ENCODE assay signal across 1 cellular context in the genomic region with DNA sequence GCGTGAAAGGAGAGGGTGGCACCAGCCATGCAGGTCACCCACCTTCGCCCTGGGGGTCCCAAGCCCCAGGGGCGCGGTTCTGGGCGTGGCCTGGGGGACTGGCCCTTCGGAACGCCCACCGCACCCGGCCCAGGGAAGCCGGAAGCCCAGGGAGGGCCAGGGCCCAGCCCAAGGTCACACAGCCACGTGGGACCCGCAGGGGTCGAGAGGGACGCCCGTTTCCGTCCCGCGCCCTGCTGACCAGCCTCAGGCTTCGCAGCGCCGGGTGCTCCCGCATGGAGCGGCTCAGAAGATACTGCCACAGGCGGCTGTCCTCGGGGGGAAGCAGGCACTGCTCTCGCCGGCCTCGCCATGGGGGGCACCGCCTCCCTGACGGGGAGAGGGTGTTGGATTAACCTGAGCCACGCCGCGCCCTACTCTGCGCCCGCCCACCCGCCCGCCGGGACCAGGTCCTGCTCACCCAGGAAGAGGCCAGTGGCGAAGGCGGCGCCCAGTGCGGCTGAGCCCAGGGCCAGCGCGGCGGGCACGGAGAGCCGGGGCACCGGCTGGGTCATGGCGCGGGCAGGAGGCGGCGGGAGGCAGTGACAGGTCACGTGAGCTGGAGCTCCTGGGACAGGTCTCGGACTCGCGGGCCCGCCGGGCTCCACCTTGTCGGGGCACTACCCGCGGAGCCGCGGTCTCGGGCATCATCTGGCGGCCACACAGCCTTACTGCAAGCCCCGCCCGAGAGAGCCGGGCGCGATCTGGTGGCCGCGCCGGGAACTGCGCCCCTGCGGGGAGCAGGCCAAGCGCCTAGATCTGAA.
TF ChIP-seq lines count a peak whose summit lies in the region.

Gene COMTD1 (minus strand): TSS at position 583 of the 803 bp plus-strand sequence. CDS start 29 bp downstream, at position 554.

TF ChIP-seq in HEK293, 187 proteins besides CTCF, POLR2A, EP300 and RAD21 (continued from another document and continues in another):
- TF ChIP-seq ZNF223 (tag by site-specific recombination; IDR thresholded peaks at IDR 0.05) (no peak), ZBTB48 (tag by site-specific recombination; IDR thresholded peaks at IDR 0.05) (no peak), ZNF670 (tag by site-specific recombination; IDR thresholded peaks at IDR 0.05; ENCODE audit: low read depth) (no peak), ZBTB11 (tag by site-specific recombination; conservative IDR thresholded peaks at IDR 0.05; ENCODE audit: low read depth) (no peak; the same call in 1 of the 2 replicates), ZEB2 (tag by site-specific recombination; IDR thresholded peaks at IDR 0.05) (peak; percentile 77), ZNF629 (tag by site-specific recombination; IDR thresholded peaks at IDR 0.05) (peak; percentile 70), ZNF544 (tag by site-specific recombination; IDR thresholded peaks at IDR 0.05) (no peak), SETDB1 (IDR thresholded peaks at IDR 0.05; ENCODE audit: insufficient read length, low read length) (no peak), GLI2 (tag by site-specific recombination; IDR thresholded peaks at IDR 0.05; ENCODE audit: borderline replicate concordance, low read depth) (no peak), ZNF366 (tag by site-specific recombination; conservative IDR thresholded peaks at IDR 0.05) (no peak), HIC1 (tag by site-specific recombination; IDR thresholded peaks at IDR 0.05) (peak; percentile 85), ZNF112 (tag by site-specific recombination; IDR thresholded peaks at IDR 0.05) (no peak), ZNF335 (tag by site-specific recombination; conservative IDR thresholded peaks at IDR 0.05) (peak; percentile 100), ZFP3 (tag by site-specific recombination; IDR thresholded peaks at IDR 0.05; ENCODE audit: low read depth) (no peak), ZNF433 (tag by site-specific recombination; IDR thresholded peaks at IDR 0.05; ENCODE audit: low read depth) (no peak), ZNF768 (tag by site-specific recombination; IDR thresholded peaks at IDR 0.05) (peak; percentile 94; the same call in 1 of the 2 replicates), ZNF146 (tag by site-specific recombination; IDR thresholded peaks at IDR 0.05) (no peak; the same call in 1 of the 2 replicates), ZXDB (tag by site-specific recombination; IDR thresholded peaks at IDR 0.05) (peak; percentile 64; the same call in 1 of the 2 replicates), HOXA7 (CRISPR knock-in tag; IDR thresholded peaks at IDR 0.05; ENCODE audit: borderline replicate concordance) (no peak), ZNF248 (tag by site-specific recombination; IDR thresholded peaks at IDR 0.05) (no peak), ZNF624 (tag by site-specific recombination; IDR thresholded peaks at IDR 0.05) (no peak), TSHZ1 (tag by site-specific recombination; IDR thresholded peaks at IDR 0.05; ENCODE audit: borderline replicate concordance) (peak; percentile 62), ZNF157 (tag by site-specific recombination; IDR thresholded peaks at IDR 0.05) (no peak), ZNF529 (tag by site-specific recombination; IDR thresholded peaks at IDR 0.05; ENCODE audit: insufficient replicate concordance) (no peak), WT1 (tag by site-specific recombination; IDR thresholded peaks at IDR 0.05) (peak; percentile 37), ZNF473 (tag by site-specific recombination; IDR thresholded peaks at IDR 0.05) (no peak), ZNF23 (tag by site-specific recombination; IDR thresholded peaks at IDR 0.05; ENCODE audit: borderline replicate concordance) (no peak), ZBTB26 (tag by site-specific recombination; optimal IDR thresholded peaks at IDR 0.05) (peak; percentile 95), ZNF18 (tag by site-specific recombination; IDR thresholded peaks at IDR 0.05) (no peak), ZNF37A (tag by site-specific recombination; IDR thresholded peaks at IDR 0.05) (peak; percentile 49; the same call in 1 of the 2 replicates)
- TF ChIP-seq, protein P1, sequence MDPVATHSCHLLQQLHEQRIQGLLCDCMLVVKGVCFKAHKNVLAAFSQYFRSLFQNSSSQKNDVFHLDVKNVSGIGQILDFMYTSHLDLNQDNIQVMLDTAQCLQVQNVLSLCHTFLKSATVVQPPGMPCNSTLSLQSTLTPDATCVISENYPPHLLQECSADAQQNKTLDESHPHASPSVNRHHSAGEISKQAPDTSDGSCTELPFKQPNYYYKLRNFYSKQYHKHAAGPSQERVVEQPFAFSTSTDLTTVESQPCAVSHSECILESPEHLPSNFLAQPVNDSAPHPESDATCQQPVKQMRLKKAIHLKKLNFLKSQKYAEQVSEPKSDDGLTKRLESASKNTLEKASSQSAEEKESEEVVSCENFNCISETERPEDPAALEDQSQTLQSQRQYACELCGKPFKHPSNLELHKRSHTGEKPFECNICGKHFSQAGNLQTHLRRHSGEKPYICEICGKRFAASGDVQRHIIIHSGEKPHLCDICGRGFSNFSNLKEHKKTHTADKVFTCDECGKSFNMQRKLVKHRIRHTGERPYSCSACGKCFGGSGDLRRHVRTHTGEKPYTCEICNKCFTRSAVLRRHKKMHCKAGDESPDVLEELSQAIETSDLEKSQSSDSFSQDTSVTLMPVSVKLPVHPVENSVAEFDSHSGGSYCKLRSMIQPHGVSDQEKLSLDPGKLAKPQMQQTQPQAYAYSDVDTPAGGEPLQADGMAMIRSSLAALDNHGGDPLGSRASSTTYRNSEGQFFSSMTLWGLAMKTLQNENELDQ (tag by site-specific recombination; IDR thresholded peaks at IDR 0.05; ENCODE audit: low read depth) = no peak
- TF ChIP-seq, protein P2, sequence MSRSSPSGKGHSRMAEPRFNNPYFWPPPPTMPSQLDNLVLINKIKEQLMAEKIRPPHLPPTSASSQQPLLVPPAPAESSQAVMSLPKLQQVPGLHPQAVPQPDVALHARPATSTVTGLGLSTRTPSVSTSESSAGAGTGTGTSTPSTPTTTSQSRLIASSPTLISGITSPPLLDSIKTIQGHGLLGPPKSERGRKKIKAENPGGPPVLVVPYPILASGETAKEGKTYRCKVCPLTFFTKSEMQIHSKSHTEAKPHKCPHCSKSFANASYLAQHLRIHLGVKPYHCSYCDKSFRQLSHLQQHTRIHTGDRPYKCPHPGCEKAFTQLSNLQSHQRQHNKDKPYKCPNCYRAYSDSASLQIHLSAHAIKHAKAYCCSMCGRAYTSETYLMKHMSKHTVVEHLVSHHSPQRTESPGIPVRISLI (tag by site-specific recombination; IDR thresholded peaks at IDR 0.05) = no peak
- TF ChIP-seq, protein P3, sequence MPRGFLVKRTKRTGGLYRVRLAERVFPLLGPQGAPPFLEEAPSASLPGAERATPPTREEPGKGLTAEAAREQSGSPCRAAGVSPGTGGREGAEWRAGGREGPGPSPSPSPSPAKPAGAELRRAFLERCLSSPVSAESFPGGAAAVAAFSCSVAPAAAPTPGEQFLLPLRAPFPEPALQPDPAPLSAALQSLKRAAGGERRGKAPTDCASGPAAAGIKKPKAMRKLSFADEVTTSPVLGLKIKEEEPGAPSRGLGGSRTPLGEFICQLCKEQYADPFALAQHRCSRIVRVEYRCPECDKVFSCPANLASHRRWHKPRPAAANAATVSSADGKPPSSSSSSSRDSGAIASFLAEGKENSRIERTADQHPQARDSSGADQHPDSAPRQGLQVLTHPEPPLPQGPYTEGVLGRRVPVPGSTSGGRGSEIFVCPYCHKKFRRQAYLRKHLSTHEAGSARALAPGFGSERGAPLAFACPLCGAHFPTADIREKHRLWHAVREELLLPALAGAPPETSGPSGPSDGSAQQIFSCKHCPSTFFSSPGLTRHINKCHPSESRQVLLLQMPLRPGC (tag by site-specific recombination; IDR thresholded peaks at IDR 0.05) = no peak
- TF ChIP-seq, protein P4, sequence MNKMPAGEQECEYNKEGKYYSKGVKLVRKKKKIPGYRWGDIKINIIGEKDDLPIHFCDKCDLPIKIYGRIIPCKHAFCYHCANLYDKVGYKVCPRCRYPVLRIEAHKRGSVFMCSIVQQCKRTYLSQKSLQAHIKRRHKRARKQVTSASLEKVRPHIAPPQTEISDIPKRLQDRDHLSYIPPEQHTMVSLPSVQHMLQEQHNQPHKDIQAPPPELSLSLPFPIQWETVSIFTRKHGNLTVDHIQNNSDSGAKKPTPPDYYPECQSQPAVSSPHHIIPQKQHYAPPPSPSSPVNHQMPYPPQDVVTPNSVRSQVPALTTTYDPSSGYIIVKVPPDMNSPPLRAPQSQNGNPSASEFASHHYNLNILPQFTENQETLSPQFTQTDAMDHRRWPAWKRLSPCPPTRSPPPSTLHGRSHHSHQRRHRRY (tag by site-specific recombination; IDR thresholded peaks at IDR 0.05) = no peak
